In the genomic region with DNA sequence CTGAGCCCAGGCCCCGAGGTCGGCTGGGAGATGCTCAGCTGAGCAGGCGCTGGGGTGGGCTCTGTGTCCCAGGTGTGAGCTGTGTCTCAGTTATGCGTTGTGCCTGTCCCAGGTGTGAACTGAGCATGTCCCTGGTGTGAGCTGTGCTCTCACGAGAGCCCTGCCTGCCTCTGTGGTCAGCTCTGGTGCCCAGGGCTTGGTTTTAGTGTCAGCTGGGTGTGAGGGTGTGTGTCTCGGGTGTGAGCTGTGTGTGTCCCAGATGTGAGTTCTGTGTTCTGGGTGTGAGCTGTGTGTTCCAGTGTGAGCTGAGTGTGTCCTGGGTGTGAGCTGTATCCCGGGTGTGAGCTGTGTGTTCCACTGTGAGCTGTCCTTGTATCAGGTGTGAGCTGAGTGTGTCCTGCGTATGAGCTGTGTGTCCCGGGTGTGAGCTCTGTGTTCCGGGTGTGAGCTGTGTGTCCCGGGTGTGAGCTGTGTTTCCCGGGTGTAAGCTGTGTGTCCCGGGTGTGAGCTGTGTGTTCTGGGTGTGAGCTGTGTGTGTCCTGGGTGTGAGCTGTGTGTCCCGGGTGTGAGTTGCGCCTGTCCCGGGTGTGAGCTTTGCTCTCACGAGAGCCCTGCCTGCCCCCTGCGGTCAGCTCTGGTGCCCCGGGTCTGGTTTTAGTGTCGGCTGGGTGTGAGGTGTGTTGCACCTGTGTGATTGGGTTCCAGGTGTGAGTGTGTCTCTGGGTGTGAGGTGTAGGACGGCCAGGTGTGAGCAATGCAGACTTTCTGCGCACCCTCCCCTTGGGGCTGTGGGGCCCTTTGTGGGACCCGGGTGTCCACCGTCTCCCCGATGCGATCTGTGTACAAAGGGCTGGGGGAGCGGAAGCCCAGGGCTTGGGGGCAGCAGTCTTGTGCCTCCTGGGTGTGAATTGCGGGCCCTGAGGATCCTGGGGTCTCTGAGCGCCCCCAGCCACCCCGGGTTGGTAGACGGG, we compare ENCODE assay signal across 10 cellular contexts. TPM values are rescaled to one million over a fixed set of nuclear protein-coding genes. Genes with fewer than 3 reads are reported as not detected.
DNase-seq lines count a peak whose midpoint lies in the region; ATAC-seq and TF ChIP-seq lines count a peak whose summit lies in the region.
"Had no signal": no experiment of that assay in that cellular context is flagged by ENCODE, and none has a peak within 500 bp of the region (broad histone marks: within the 10 kb centered on the region; RNA-seq: fewer than 3 reads in every experiment).

No MANE protein-coding gene starts in this region.

- no peaks in the 10 kb centered on the region for H3K9me3 Mint-ChIP-seq in activated CD8-positive, alpha-beta T cell treated with anti-CD3 and anti-CD28 coated beads for 36 hours
- H3K9me3 Mint-ChIP-seq in type B pancreatic cell = no peaks in the 10 kb centered on the region

- H3K4me3 Mint-ChIP-seq in activated CD8-positive, alpha-beta T cell treated with anti-CD3 and anti-CD28 coated beads for 36 hours = peak overlapping the region; percentile 72
- H3K4me3 Mint-ChIP-seq in type B pancreatic cell = peak overlapping the region; percentile 75

- H3K27ac Mint-ChIP-seq in activated CD8-positive, alpha-beta T cell treated with anti-CD3 and anti-CD28 coated beads for 36 hours = peak overlapping the region; percentile 58
- H3K27ac Mint-ChIP-seq in type B pancreatic cell = no peak overlapping the region

- peaks cover 13% of the 10 kb centered on the region for H3K4me1 Mint-ChIP-seq in activated CD8-positive, alpha-beta T cell treated with anti-CD3 and anti-CD28 coated beads for 36 hours (ENCODE audit: low read depth)
- H3K4me1 Mint-ChIP-seq in type B pancreatic cell (ENCODE audit: unreplicated experiment) = peaks cover 3% of the 10 kb centered on the region

- H3K4me1 ChIP-seq in left ventricle myocardium inferior (peaks cover 29% of the 10 kb centered on the region), heart left ventricle (peaks cover 2 to 45% (median 23%) of the 10 kb centered on the region in 12 donors), left lung (peaks cover 17 to 89% of the 10 kb centered on the region in 2 donors)

- H3K27ac ChIP-seq in left ventricle myocardium inferior (replicated peaks) = no peak overlapping the region
- H3K27ac ChIP-seq in heart left ventricle = peak overlapping the region in 3 of 12 donors; percentile 10 to 84 (median 11)
- H3K27ac ChIP-seq in left lung = peak overlapping the region; percentile 36 to 96

- WGBS in heart left ventricle, 4 donors = 60 to 62% (median 61%) methylated on average over 25 to 31 of the region's 31 CpGs

- CTCF ChIA-PET in activated CD8-positive, alpha-beta T cell treated with anti-CD3 and anti-CD28 coated beads for 36 hours (lab: Charles Lee) = interaction anchor here (0.6 to 1.4 kb wide), 7 partner anchors 14 to 133 kb away, joined by 3 to 7 read pairs (median 3); no protein-coding TSS in a partner anchor

- ATAC-seq in heart left ventricle = no peak
- ATAC-seq in activated CD8-positive, alpha-beta T cell treated with anti-CD3 and anti-CD28 coated beads for 36 hours = peak; percentile 22
- ATAC-seq in left lung = no peak
- no peak for ATAC-seq in HG03108 (IDR thresholded peaks at IDR 0.05; ENCODE audit: unreplicated experiment)

- H3K27me3 Mint-ChIP-seq in activated CD8-positive, alpha-beta T cell treated with anti-CD3 and anti-CD28 coated beads for 36 hours = peaks cover 13% of the 10 kb centered on the region
- H3K27me3 Mint-ChIP-seq in type B pancreatic cell = peaks cover 81% of the 10 kb centered on the region

- H3K4me3 ChIP-seq in left ventricle myocardium inferior (peak overlapping the region; percentile 59), heart left ventricle (peak overlapping the region in 4 of 12 donors; percentile 38 to 69 (median 45)), left lung (peak overlapping the region in 1 of 2 donors; percentile 69)

- intact Hi-C loops in left ventricle myocardium inferior (cut with micrococcal nuclease) (no loop called here), heart left ventricle (cut with DNase I) (loop anchor here in 1 of 10 donors (10.0 kb wide), 1 partner anchor 106 kb away; no protein-coding TSS in a partner anchor), left lung (cut with DNase I) (no loop called here)
- intact Hi-C loops in activated CD8-positive, alpha-beta T cell treated with anti-CD3 and anti-CD28 coated beads for 36 hours (cut with micrococcal nuclease) = no loop called here

- TF ChIP-seq POLR2A in heart left ventricle (IDR thresholded peaks at IDR 0.05) = no peak

- POLR2A ChIA-PET in activated CD8-positive, alpha-beta T cell treated with anti-CD3 and anti-CD28 coated beads for 36 hours (lab: Charles Lee) = interaction anchor here (0.6 to 1.7 kb wide), 8 partner anchors 12 to 115 kb away, joined by 3 to 4 read pairs (median 4); partner anchors contain the start of gene LSM7

- no peaks in the 10 kb centered on the region for H3K36me3 ChIP-seq in left ventricle myocardium inferior
- H3K36me3 ChIP-seq in heart left ventricle = no peaks in the 10 kb centered on the region
- peaks cover 0 to 5% of the 10 kb centered on the region in 2 donors for H3K36me3 ChIP-seq in left lung
- H3K36me3 ChIP-seq: heart right ventricle had no signal

- no peaks in the 10 kb centered on the region for H3K36me3 Mint-ChIP-seq in activated CD8-positive, alpha-beta T cell treated with anti-CD3 and anti-CD28 coated beads for 36 hours (ENCODE audit: low read depth)
- no peaks in the 10 kb centered on the region for H3K36me3 Mint-ChIP-seq in type B pancreatic cell

- H3K27me3 ChIP-seq in left ventricle myocardium inferior (ENCODE audit: low read depth) = peaks cover 89% of the 10 kb centered on the region
- H3K27me3 ChIP-seq in heart left ventricle = peaks cover 35 to 77% (median 52%) of the 10 kb centered on the region in 9 donors
- H3K27me3 ChIP-seq in left lung = peaks cover 44 to 65% of the 10 kb centered on the region in 2 donors

- H3K9me3 ChIP-seq in left ventricle myocardium inferior (replicated peaks) (no peaks in the 10 kb centered on the region), heart left ventricle (no peaks in the 10 kb centered on the region), left lung (no peaks in the 10 kb centered on the region)
- H3K9me3 ChIP-seq: heart right ventricle had no signal

- DNase-seq in left ventricle myocardium inferior (no peak), heart left ventricle (no peak), left lung (peak in 1 of 2 donors; percentile 82), type B pancreatic cell (ENCODE audit: extremely low spot score, unreplicated experiment) (no peak), NCI-H1105 treated with DMSO at 0.1 percent for 48 hours (lab: John Stamatoyannopoulos, UW) (no peak), SW 1271 (lab: John Stamatoyannopoulos, UW) (no peak)
- DNase-seq in activated CD8-positive, alpha-beta T cell treated with anti-CD3 and anti-CD28 coated beads for 36 hours = no peak
- DNase-seq: heart right ventricle, nucleus accumbens had no signal

- TF ChIP-seq CTCF in left ventricle myocardium inferior (IDR thresholded peaks at IDR 0.05; ENCODE audit: borderline replicate concordance) (no peak), heart left ventricle (IDR thresholded peaks at IDR 0.05) (no peak), left lung (IDR thresholded peaks at IDR 0.05) (no peak), type B pancreatic cell (conservative IDR thresholded peaks at IDR 0.05) (no peak)
- TF ChIP-seq CTCF in activated CD8-positive, alpha-beta T cell treated with anti-CD3 and anti-CD28 coated beads for 36 hours (IDR thresholded peaks at IDR 0.05) = no peak

RNA-seq across cellular contexts. Expression of gene PEAK3, which starts 7.1 kb away (rescaled TPM):
- 0.77 TPM for total RNA-seq in left ventricle myocardium inferior
- 1 to 10 TPM in 2 of 9 donors, under 1 TPM in 7; 0.11 to 1.6 (median 0.48) TPM for total RNA-seq in heart left ventricle
- under 1 TPM; 0.21 to 0.23 TPM for polyA plus RNA-seq in heart left ventricle
- total RNA-seq in activated CD8-positive, alpha-beta T cell treated with anti-CD3 and anti-CD28 coated beads for 36 hours = not detected
- total RNA-seq in left lung = 1 to 10 TPM; 1.0 to 8.5 TPM
- 0.10 TPM in 1 of 2 replicates, not detected in the other for total RNA-seq in type B pancreatic cell (ENCODE audit: low replicate concordance)

RNA-seq across cellular contexts. Expression of gene LINGO3, which starts 18.9 kb away (rescaled TPM):
- not detected for total RNA-seq in left ventricle myocardium inferior
- under 1 TPM in 1 of 9 donors, not detected in 8; 0.50 TPM for total RNA-seq in heart left ventricle
- polyA plus RNA-seq in heart left ventricle = not detected
- under 1 TPM; 0.16 to 0.27 TPM for total RNA-seq in activated CD8-positive, alpha-beta T cell treated with anti-CD3 and anti-CD28 coated beads for 36 hours
- total RNA-seq in left lung = under 1 TPM in 1 of 2 donors, not detected in 1; 0.16 TPM
- not detected in 2 replicates for total RNA-seq in type B pancreatic cell (ENCODE audit: low replicate concordance)
- total RNA-seq: heart right ventricle had no signal
- polyA plus RNA-seq: heart right ventricle had no signal

RNA-seq across cellular contexts. Expression of gene JSRP1, which starts 32.8 kb away (rescaled TPM):
- total RNA-seq in left ventricle myocardium inferior (0.36 TPM), heart left ventricle (under 1 TPM in 1 of 9 donors, not detected in 8; 0.25 TPM), left lung (1 to 10 TPM in 1 of 2 donors, under 1 TPM in 1; 0.65 to 1.1 TPM), type B pancreatic cell (ENCODE audit: low replicate concordance) (0.72 TPM in 1 of 2 replicates, not detected in the other)
- polyA plus RNA-seq in heart left ventricle = under 1 TPM in 1 of 2 donors, not detected in 1; 0.34 TPM
- total RNA-seq in activated CD8-positive, alpha-beta T cell treated with anti-CD3 and anti-CD28 coated beads for 36 hours = 1 to 10 TPM; 1.0 TPM

RNA-seq across cellular contexts. Expression of gene LSM7, which starts 39.4 kb away (rescaled TPM):
- total RNA-seq in left ventricle myocardium inferior (41.1 TPM), heart left ventricle (10 to 100 TPM; 33.8 to 79.1 (median 41.0) TPM), left lung (10 to 100 TPM; 59.3 to 70.1 TPM), type B pancreatic cell (ENCODE audit: low replicate concordance) (125 and 134 TPM in 2 replicates)
- polyA plus RNA-seq in heart left ventricle = 100 to 1,000 TPM; 187 to 213 TPM
- total RNA-seq in activated CD8-positive, alpha-beta T cell treated with anti-CD3 and anti-CD28 coated beads for 36 hours = 100 to 1,000 TPM; 154 to 162 TPM

RNA-seq across cellular contexts. Expression of gene SPPL2B, which starts 39.5 kb away (rescaled TPM):
- total RNA-seq in left ventricle myocardium inferior = 26.2 TPM
- 10 to 100 TPM; 17.6 to 30.9 (median 21.6) TPM for total RNA-seq in heart left ventricle
- polyA plus RNA-seq in heart left ventricle = 10 to 100 TPM; 18.9 to 31.2 TPM
- 10 to 100 TPM; 52.8 to 54.3 TPM for total RNA-seq in activated CD8-positive, alpha-beta T cell treated with anti-CD3 and anti-CD28 coated beads for 36 hours
- total RNA-seq in left lung = 10 to 100 TPM; 47.5 to 60.7 TPM
- 131 and 149 TPM in 2 replicates for total RNA-seq in type B pancreatic cell (ENCODE audit: low replicate concordance)
